20 cellular contexts compared by ENCODE assay signal in genomic region chr3:59150039-59150438, GRCh38.
DNase-seq lines count a peak whose midpoint lies in the region; ATAC-seq and TF ChIP-seq lines count a peak whose summit lies in the region.
"Had no signal": no experiment of that assay in that cellular context is flagged by ENCODE, and none has a peak within 500 bp of the region (broad histone marks: within the 10 kb centered on the region; RNA-seq: fewer than 3 reads in every experiment).

No MANE protein-coding gene starts in this region.

- H3K9me3 ChIP-seq in A673 (ENCODE audit: low read depth, low read length, poor library complexity, severe bottlenecking) (no peaks in the 10 kb centered on the region), HEK293 (ENCODE audit: control insufficient read depth, insufficient read depth, low read depth, low read length) (no peaks in the 10 kb centered on the region), PC-9 (ENCODE audit: insufficient read depth, low read depth) (no peaks in the 10 kb centered on the region), iPS-15b (ENCODE audit: control insufficient read depth, insufficient read depth, low read length) (no peaks in the 10 kb centered on the region), transverse colon (peaks cover 4 to 10% of the 10 kb centered on the region in 2 donors)
- H3K9me3 ChIP-seq: A549 had no signal

- no peak overlapping the region for H3K9ac ChIP-seq in iPS-15b (ENCODE audit: low read depth, low read length)

- intact Hi-C loops in A673 (cut with micrococcal nuclease; ENCODE audit: unreplicated experiment) = no loop called here
- intact Hi-C loops in PC-9 (cut with micrococcal nuclease; ENCODE audit: unreplicated experiment) = no loop called here
- intact Hi-C loops in transverse colon (cut with DNase I; ENCODE audit: low total_unique reads) = no loop called here

- H3K4me1 ChIP-seq in A673 (ENCODE audit: insufficient read depth, low read length, poor library complexity, severe bottlenecking) (no peaks in the 10 kb centered on the region), HEK293 (ENCODE audit: control insufficient read depth, insufficient read depth, low read length) (no peaks in the 10 kb centered on the region), PC-9 (replicated peaks; ENCODE audit: insufficient read depth) (no peaks in the 10 kb centered on the region), iPS-15b (ENCODE audit: control insufficient read depth, insufficient read depth, low read length) (peaks cover 11% of the 10 kb centered on the region), transverse colon (no peaks in the 10 kb centered on the region)
- H3K4me1 ChIP-seq: A549, upper lobe of left lung had no signal

- TF ChIP-seq CTCF in A673 (conservative IDR thresholded peaks at IDR 0.05; ENCODE audit: low read depth, low read length) (no peak), HEK293 (tag by site-specific recombination; IDR thresholded peaks at IDR 0.05) (no peak), PC-9 (conservative IDR thresholded peaks at IDR 0.05) (no peak), transverse colon (IDR thresholded peaks at IDR 0.05) (no peak)

- no TSS peak for BruUV-seq in A673 (replicated peaks; lab: Mats Ljungman, UMichigan)
- no TSS peak for BruUV-seq in PC-9 (replicated peaks; lab: Mats Ljungman, UMichigan)

- POLR2A ChIA-PET in A673 (lab: Charles Lee; ENCODE audit: low non-redundant PET) = interaction anchor here (0.6 kb wide), 1 partner anchor 101 kb away, joined by 4 read pairs; no protein-coding TSS in a partner anchor
- POLR2A ChIA-PET in HEK293 (lab: Yijun Ruan, JAX) = interaction anchor here (1.1 kb wide), 1 partner anchor 421 kb away, joined by 4 read pairs; no protein-coding TSS in a partner anchor
- POLR2A ChIA-PET in PC-9 (lab: Charles Lee; ENCODE audit: unreplicated experiment) = no interaction called here

- in situ Hi-C loops in transverse colon (cut with MboI; ENCODE audit: low pct_ligation_motif_present in 1 of 4, low pct_unique_long_range_greater_than_20kb in 1 of 4, low sequenced_read_pairs in 3 of 4) = no loop called here

- no peak for TF ChIP-seq EP300 in transverse colon (IDR thresholded peaks at IDR 0.05; ENCODE audit: low read depth)

- H4K20me1 ChIP-seq in PC-9 (ENCODE audit: insufficient read depth) = no peaks in the 10 kb centered on the region

- H3K27ac ChIP-seq in A673 (ENCODE audit: low read depth, low read length, poor library complexity, severe bottlenecking) (no peak overlapping the region), HEK293 (ENCODE audit: extremely low read depth, low read depth, low read length) (no peak overlapping the region), PC-9 (no peak overlapping the region), transverse colon (no peak overlapping the region)
- H3K27ac ChIP-seq: A549, skin epidermis, upper lobe of left lung, WERI-Rb-1 had no signal

- CTCF ChIA-PET in A673 (lab: Charles Lee) = no interaction called here
- CTCF ChIA-PET in HEK293 (lab: Yijun Ruan, JAX) = no interaction called here
- CTCF ChIA-PET in PC-9 (lab: Charles Lee) = no interaction called here

- peak overlapping the region; percentile 35; the same call in 1 of the 2 replicates for H2AFZ ChIP-seq in PC-9

- no peaks in the 10 kb centered on the region for H3K27me3 ChIP-seq in A673 (replicated peaks; ENCODE audit: insufficient read depth, low read depth, low read length, poor library complexity)
- H3K27me3 ChIP-seq in PC-9 (ENCODE audit: insufficient read depth, low read depth) = no peaks in the 10 kb centered on the region
- peaks cover 3% of the 10 kb centered on the region for H3K27me3 ChIP-seq in iPS-15b (ENCODE audit: control insufficient read depth, insufficient read depth, low read length)
- H3K27me3 ChIP-seq in transverse colon = no peaks in the 10 kb centered on the region
- H3K27me3 ChIP-seq: upper lobe of left lung had no signal

- WGBS in transverse colon (ENCODE audit: low coverage in 1 of 2), 2 donors = 60 to 80% methylated on average over 1 to 3 of the region's 3 CpGs

- H3K9me2 ChIP-seq in PC-9 (ENCODE audit: insufficient read depth) = no peaks in the 10 kb centered on the region

- H3K4me3 ChIP-seq in A673 (ENCODE audit: low read depth, low read length, poor library complexity, severe bottlenecking) (no peak overlapping the region), HEK293 (ENCODE audit: low read depth, low read length) (no peak overlapping the region), PC-9 (no peak overlapping the region), iPS-15b (ENCODE audit: low read depth, low read length) (peak overlapping the region; percentile 31), transverse colon (no peak overlapping the region)
- H3K4me3 ChIP-seq: A549, skin epidermis, upper lobe of left lung had no signal

- peak; percentile 16 for DNase-seq in A673 (ENCODE audit: low spot score)
- no peak for DNase-seq in PC-9
- DNase-seq in putamen (ENCODE audit: low spot score) = no peak
- no peak for DNase-seq in transverse colon
- no peak for DNase-seq in NCI-H128 (lab: John Stamatoyannopoulos, UW; ENCODE audit: unreplicated experiment)
- DNase-seq: activated CD4-positive, alpha-beta T cell treated with anti-CD3 and anti-CD28 coated beads, Interleukin-2, amount 50 U/mL, for 1 hour; activated CD8-positive, alpha-beta memory T cell treated with anti-CD3 and anti-CD28 coated beads, Interleukin-2, amount 50 U/mL, for 4 hours; aorta; NCI-H526; nucleus accumbens; upper lobe of left lung; WERI-Rb-1 had no signal

- peak overlapping the region; percentile 30; the same call in 1 of the 2 replicates for H3K4me2 ChIP-seq in PC-9
- H3K4me2 ChIP-seq: A549 had no signal

- H3K79me2 ChIP-seq in PC-9 (ENCODE audit: low read depth) = no peaks in the 10 kb centered on the region

- ATAC-seq in GM18870 (IDR thresholded peaks at IDR 0.05; ENCODE audit: unreplicated experiment) = no peak
- ATAC-seq: A549; activated naive CD4-positive, alpha-beta T cell treated with anti-CD3 and anti-CD28 coated beads, Interleukin-2, amount 50 U/mL, for 72 hours; left lobe of liver; SK-N-SH treated with all-trans-retinoic acid at 6 μM for 48 hours had no signal

- no peaks in the 10 kb centered on the region for H3F3A ChIP-seq in PC-9 (ENCODE audit: insufficient read depth, low read depth)

- no peak for TF ChIP-seq POLR2A in transverse colon (IDR thresholded peaks at IDR 0.05)

- no peaks in the 10 kb centered on the region for H3K36me3 ChIP-seq in A673 (ENCODE audit: insufficient read depth, low read length, poor library complexity, severe bottlenecking)
- no peaks in the 10 kb centered on the region for H3K36me3 ChIP-seq in HEK293 (ENCODE audit: control insufficient read depth in 2 of 2, insufficient read depth in 1 of 2, low read length in 2 of 2)
- H3K36me3 ChIP-seq in PC-9 (ENCODE audit: low read depth) = no peaks in the 10 kb centered on the region
- H3K36me3 ChIP-seq in iPS-15b (ENCODE audit: control insufficient read depth, insufficient read depth, low read length) = no peaks in the 10 kb centered on the region
- H3K36me3 ChIP-seq in transverse colon = no peaks in the 10 kb centered on the region
- H3K36me3 ChIP-seq: upper lobe of left lung, WERI-Rb-1 had no signal

TF ChIP-seq in HEK293, 187 proteins besides CTCF, POLR2A, EP300 and RAD21:
- TF ChIP-seq SETDB1 (IDR thresholded peaks at IDR 0.05; ENCODE audit: insufficient read length, low read length) (no peak), ZBTB20 (tag by site-specific recombination; IDR thresholded peaks at IDR 0.05) (no peak), ZNF707 (tag by site-specific recombination; IDR thresholded peaks at IDR 0.05) (no peak), SCRT2 (tag by site-specific recombination; IDR thresholded peaks at IDR 0.05) (peak; percentile 33; the same call in 1 of the 2 replicates), IKZF3 (tag by site-specific recombination; IDR thresholded peaks at IDR 0.05) (no peak), ZNF791 (tag by site-specific recombination; IDR thresholded peaks at IDR 0.05) (no peak), ZNF155 (tag by site-specific recombination; IDR thresholded peaks at IDR 0.05) (no peak), ZNF548 (tag by site-specific recombination; IDR thresholded peaks at IDR 0.05) (no peak), ZNF174 (tag by site-specific recombination; IDR thresholded peaks at IDR 0.05) (no peak)
